In genomic region chr10:851891-852290, GRCh38 we compare ENCODE assay signal across 1 cellular context.
TF ChIP-seq lines count a peak whose summit lies in the region.

No MANE protein-coding gene starts in this region.

TF ChIP-seq in GM12878, 131 proteins besides CTCF, POLR2A, EP300 and RAD21 (continued from another document and continues in another):
- TF ChIP-seq ZBTB40 (IDR thresholded peaks at IDR 0.05; ENCODE audit: borderline replicate concordance) (no peak), CHD4 (IDR thresholded peaks at IDR 0.05) (0 out of 2 replicates have a peak, but pooled peaks have one; percentile 33), BCL11A (IDR thresholded peaks at IDR 0.05; ENCODE audit: low read depth, low read length) (peak; percentile 45; the same call in 1 of the 2 replicates), FOXK2 (IDR thresholded peaks at IDR 0.05) (no peak), YBX1 (IDR thresholded peaks at IDR 0.05) (no peak), RAD51 (IDR thresholded peaks at IDR 0.05) (peak; percentile 70; the same call in 1 of the 2 replicates), RELA (IDR thresholded peaks at IDR 0.05; ENCODE audit: borderline replicate concordance, partially characterized antibody) (no peak), NFYA (IDR thresholded peaks at IDR 0.05; ENCODE audit: borderline replicate concordance, low read depth, low read length) (no peak), IRF4 (IDR thresholded peaks at IDR 0.05; ENCODE audit: low read depth, low read length) (peak; percentile 76; the same call in 1 of the 2 replicates), MTA2 (IDR thresholded peaks at IDR 0.05; ENCODE audit: low read depth) (peak; percentile 55; the same call in 1 of the 2 replicates), ETV6 (conservative IDR thresholded peaks at IDR 0.05 in 1 of 2, IDR thresholded peaks at IDR 0.05 in 1 of 2; ENCODE audit: borderline replicate concordance in 1 of 2, low read depth in 1 of 2) (peak in 1 of 2 experiments; percentile 69; a peak in 2 of 4 replicates), RUNX3 (IDR thresholded peaks at IDR 0.05; ENCODE audit: low read length) (peak; percentile 74), IRF5 (IDR thresholded peaks at IDR 0.05; ENCODE audit: borderline replicate concordance) (no peak), STAT1 (conservative IDR thresholded peaks at IDR 0.05) (no peak), SMARCA5 (IDR thresholded peaks at IDR 0.05) (no peak), ZNF687 (IDR thresholded peaks at IDR 0.05) (0 out of 2 replicates have a peak, but pooled peaks have one; percentile 20), NR2C2 (IDR thresholded peaks at IDR 0.05; ENCODE audit: borderline replicate concordance, control insufficient read depth, insufficient read length, low read depth) (no peak), NKRF (conservative IDR thresholded peaks at IDR 0.05) (no peak), TCF7 (IDR thresholded peaks at IDR 0.05; ENCODE audit: borderline replicate concordance) (no peak), NRF1 (conservative IDR thresholded peaks at IDR 0.05; ENCODE audit: low read depth, low read length) (no peak), JUNB (IDR thresholded peaks at IDR 0.05) (peak; percentile 59), KLF5 (IDR thresholded peaks at IDR 0.05; ENCODE audit: partially characterized antibody) (no peak), MTA3 (IDR thresholded peaks at IDR 0.05; ENCODE audit: borderline replicate concordance, low read length) (0 out of 2 replicates have a peak, but pooled peaks have one; percentile 26), CEBPZ (IDR thresholded peaks at IDR 0.05; ENCODE audit: low read depth, low read length) (no peak), ZNF217 (IDR thresholded peaks at IDR 0.05) (0 out of 2 replicates have a peak, but pooled peaks have one; percentile 58), RB1 (IDR thresholded peaks at IDR 0.05; ENCODE audit: borderline replicate concordance) (0 out of 2 replicates have a peak, but pooled peaks have one; percentile 6), CUX1 (IDR thresholded peaks at IDR 0.05; ENCODE audit: insufficient replicate concordance, low read depth, low read length) (no peak), NBN (IDR thresholded peaks at IDR 0.05) (no peak), MEF2B (IDR thresholded peaks at IDR 0.05; ENCODE audit: partially characterized antibody, poor library complexity, severe bottlenecking) (peak; percentile 10), NFIC (IDR thresholded peaks at IDR 0.05; ENCODE audit: low read depth, low read length) (peak; percentile 75), BMI1 (IDR thresholded peaks at IDR 0.05; ENCODE audit: borderline replicate concordance) (no peak), SMAD1 (IDR thresholded peaks at IDR 0.05; ENCODE audit: low read depth, partially characterized antibody) (no peak), HCFC1 (IDR thresholded peaks at IDR 0.05; ENCODE audit: low read length) (no peak), LARP7 (IDR thresholded peaks at IDR 0.05) (no peak), IKZF2 (IDR thresholded peaks at IDR 0.05) (peak; percentile 91 to 94), IRF3 (IDR thresholded peaks at IDR 0.05) (no peak)
